2 cellular contexts compared by ENCODE assay signal in the genomic region with DNA sequence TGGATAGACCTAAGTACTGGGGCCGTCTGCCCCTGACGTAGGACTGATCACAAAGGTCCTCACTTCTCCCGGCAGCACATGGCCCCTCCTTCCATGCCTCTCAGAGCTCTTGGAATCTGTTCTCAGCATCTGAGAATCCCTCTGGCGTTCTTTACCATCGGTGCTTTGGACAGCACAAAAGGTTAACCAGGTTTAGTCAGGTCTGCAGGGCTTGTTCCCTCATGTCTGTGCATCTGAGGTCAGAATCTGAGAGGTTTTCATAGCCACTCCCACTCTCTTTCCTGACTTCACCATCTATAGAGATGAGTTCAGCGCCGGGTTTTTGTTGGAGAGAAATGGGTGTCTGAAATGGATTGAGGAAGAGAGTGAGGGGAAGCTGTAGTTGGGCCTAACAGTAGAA.
TF ChIP-seq lines count a peak whose summit lies in the region.

No MANE protein-coding gene starts in this region.

TF ChIP-seq in A549, 52 proteins besides CTCF, POLR2A, EP300 and RAD21 (continued from another document):
- TF ChIP-seq, protein P1, sequence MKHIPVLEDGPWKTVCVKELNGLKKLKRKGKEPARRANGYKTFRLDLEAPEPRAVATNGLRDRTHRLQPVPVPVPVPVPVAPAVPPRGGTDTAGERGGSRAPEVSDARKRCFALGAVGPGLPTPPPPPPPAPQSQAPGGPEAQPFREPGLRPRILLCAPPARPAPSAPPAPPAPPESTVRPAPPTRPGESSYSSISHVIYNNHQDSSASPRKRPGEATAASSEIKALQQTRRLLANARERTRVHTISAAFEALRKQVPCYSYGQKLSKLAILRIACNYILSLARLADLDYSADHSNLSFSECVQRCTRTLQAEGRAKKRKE (CRISPR knock-in tag; IDR thresholded peaks at IDR 0.05; ENCODE audit: low read depth), result no peak
- TF ChIP-seq, protein P2, sequence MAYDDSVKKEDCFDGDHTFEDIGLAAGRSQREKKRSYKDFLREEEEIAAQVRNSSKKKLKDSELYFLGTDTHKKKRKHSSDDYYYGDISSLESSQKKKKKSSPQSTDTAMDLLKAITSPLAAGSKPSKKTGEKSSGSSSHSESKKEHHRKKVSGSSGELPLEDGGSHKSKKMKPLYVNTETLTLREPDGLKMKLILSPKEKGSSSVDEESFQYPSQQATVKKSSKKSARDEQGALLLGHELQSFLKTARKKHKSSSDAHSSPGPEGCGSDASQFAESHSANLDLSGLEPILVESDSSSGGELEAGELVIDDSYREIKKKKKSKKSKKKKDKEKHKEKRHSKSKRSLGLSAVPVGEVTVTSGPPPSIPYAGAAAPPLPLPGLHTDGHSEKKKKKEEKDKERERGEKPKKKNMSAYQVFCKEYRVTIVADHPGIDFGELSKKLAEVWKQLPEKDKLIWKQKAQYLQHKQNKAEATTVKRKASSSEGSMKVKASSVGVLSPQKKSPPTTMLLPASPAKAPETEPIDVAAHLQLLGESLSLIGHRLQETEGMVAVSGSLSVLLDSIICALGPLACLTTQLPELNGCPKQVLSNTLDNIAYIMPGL (CRISPR knock-in tag; IDR thresholded peaks at IDR 0.05; ENCODE audit: borderline replicate concordance), result no peak
- TF ChIP-seq ZNF302 (CRISPR knock-in tag; IDR thresholded peaks at IDR 0.05) (no peak), ESRRA (IDR thresholded peaks at IDR 0.05; ENCODE audit: borderline replicate concordance, low read length) (no peak), ZFP36 (IDR thresholded peaks at IDR 0.05; ENCODE audit: borderline replicate concordance, partially characterized antibody) (no peak), MAZ (IDR thresholded peaks at IDR 0.05; ENCODE audit: borderline replicate concordance, low read depth, low read length) (no peak)
- TF ChIP-seq, protein P3, sequence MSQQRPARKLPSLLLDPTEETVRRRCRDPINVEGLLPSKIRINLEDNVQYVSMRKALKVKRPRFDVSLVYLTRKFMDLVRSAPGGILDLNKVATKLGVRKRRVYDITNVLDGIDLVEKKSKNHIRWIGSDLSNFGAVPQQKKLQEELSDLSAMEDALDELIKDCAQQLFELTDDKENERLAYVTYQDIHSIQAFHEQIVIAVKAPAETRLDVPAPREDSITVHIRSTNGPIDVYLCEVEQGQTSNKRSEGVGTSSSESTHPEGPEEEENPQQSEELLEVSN (IDR thresholded peaks at IDR 0.05; ENCODE audit: borderline replicate concordance, low read depth), result no peak

TF ChIP-seq in GM23338, 12 proteins besides CTCF, POLR2A, EP300 and RAD21 (continued from another document):
- TF ChIP-seq JUNB (IDR thresholded peaks at IDR 0.05; ENCODE audit: unreplicated experiment) (no peak), POLR2AphosphoS5 (IDR thresholded peaks at IDR 0.05; ENCODE audit: low read depth) (no peak), NANOG (IDR thresholded peaks at IDR 0.05; ENCODE audit: borderline replicate concordance) (no peak), STAT1 (IDR thresholded peaks at IDR 0.05; ENCODE audit: unreplicated experiment) (no peak), ZNF114 (CRISPR knock-in tag; IDR thresholded peaks at IDR 0.05) (no peak), ZNF331 (CRISPR knock-in tag; IDR thresholded peaks at IDR 0.05; ENCODE audit: low read depth) (no peak), EZH2 (IDR thresholded peaks at IDR 0.05; ENCODE audit: low read depth, unreplicated experiment) (no peak), EZH2phosphoT487 (IDR thresholded peaks at IDR 0.05; ENCODE audit: unreplicated experiment) (no peak), CREB1 (CRISPR knock-in tag; IDR thresholded peaks at IDR 0.05; ENCODE audit: low read depth) (no peak)
- TF ChIP-seq, protein P4, sequence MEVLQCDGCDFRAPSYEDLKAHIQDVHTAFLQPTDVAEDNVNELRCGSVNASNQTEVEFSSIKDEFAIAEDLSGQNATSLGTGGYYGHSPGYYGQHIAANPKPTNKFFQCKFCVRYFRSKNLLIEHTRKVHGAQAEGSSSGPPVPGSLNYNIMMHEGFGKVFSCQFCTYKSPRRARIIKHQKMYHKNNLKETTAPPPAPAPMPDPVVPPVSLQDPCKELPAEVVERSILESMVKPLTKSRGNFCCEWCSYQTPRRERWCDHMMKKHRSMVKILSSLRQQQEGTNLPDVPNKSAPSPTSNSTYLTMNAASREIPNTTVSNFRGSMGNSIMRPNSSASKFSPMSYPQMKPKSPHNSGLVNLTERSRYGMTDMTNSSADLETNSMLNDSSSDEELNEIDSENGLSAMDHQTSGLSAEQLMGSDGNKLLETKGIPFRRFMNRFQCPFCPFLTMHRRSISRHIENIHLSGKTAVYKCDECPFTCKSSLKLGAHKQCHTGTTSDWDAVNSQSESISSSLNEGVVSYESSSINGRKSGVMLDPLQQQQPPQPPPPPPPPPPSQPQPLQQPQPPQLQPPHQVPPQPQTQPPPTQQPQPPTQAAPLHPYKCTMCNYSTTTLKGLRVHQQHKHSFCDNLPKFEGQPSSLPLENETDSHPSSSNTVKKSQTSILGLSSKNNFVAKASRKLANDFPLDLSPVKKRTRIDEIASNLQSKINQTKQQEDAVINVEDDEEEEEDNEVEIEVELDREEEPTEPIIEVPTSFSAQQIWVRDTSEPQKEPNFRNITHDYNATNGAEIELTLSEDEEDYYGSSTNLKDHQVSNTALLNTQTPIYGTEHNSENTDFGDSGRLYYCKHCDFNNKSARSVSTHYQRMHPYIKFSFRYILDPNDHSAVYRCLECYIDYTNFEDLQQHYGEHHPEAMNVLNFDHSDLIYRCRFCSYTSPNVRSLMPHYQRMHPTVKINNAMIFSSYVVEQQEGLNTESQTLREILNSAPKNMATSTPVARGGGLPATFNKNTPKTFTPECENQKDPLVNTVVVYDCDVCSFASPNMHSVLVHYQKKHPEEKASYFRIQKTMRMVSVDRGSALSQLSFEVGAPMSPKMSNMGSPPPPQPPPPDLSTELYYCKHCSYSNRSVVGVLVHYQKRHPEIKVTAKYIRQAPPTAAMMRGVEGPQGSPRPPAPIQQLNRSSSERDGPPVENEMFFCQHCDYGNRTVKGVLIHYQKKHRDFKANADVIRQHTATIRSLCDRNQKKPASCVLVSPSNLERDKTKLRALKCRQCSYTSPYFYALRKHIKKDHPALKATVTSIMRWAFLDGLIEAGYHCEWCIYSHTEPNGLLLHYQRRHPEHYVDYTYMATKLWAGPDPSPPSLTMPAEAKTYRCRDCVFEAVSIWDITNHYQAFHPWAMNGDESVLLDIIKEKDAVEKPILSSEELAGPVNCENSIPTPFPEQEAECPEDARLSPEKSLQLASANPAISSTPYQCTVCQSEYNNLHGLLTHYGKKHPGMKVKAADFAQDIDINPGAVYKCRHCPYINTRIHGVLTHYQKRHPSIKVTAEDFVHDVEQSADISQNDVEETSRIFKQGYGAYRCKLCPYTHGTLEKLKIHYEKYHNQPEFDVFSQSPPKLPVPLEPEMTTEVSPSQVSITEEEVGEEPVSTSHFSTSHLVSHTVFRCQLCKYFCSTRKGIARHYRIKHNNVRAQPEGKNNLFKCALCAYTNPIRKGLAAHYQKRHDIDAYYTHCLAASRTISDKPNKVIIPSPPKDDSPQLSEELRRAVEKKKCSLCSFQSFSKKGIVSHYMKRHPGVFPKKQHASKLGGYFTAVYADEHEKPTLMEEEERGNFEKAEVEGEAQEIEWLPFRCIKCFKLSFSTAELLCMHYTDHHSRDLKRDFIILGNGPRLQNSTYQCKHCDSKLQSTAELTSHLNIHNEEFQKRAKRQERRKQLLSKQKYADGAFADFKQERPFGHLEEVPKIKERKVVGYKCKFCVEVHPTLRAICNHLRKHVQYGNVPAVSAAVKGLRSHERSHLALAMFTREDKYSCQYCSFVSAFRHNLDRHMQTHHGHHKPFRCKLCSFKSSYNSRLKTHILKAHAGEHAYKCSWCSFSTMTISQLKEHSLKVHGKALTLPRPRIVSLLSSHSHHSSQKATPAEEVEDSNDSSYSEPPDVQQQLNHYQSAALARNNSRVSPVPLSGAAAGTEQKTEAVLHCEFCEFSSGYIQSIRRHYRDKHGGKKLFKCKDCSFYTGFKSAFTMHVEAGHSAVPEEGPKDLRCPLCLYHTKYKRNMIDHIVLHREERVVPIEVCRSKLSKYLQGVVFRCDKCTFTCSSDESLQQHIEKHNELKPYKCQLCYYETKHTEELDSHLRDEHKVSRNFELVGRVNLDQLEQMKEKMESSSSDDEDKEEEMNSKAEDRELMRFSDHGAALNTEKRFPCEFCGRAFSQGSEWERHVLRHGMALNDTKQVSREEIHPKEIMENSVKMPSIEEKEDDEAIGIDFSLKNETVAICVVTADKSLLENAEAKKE (CRISPR knock-in tag; IDR thresholded peaks at IDR 0.05), result no peak
- TF ChIP-seq, protein P5, sequence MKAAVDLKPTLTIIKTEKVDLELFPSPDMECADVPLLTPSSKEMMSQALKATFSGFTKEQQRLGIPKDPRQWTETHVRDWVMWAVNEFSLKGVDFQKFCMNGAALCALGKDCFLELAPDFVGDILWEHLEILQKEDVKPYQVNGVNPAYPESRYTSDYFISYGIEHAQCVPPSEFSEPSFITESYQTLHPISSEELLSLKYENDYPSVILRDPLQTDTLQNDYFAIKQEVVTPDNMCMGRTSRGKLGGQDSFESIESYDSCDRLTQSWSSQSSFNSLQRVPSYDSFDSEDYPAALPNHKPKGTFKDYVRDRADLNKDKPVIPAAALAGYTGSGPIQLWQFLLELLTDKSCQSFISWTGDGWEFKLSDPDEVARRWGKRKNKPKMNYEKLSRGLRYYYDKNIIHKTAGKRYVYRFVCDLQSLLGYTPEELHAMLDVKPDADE (IDR thresholded peaks at IDR 0.05), result no peak
